Comparison of ENCODE assay signal across 8 cellular contexts in genomic region chr16:1964506-1965471, GRCh38. TPM values are rescaled to one million over a fixed set of nuclear protein-coding genes. Genes with fewer than 3 reads are reported as not detected.
DNase-seq lines count a peak whose midpoint lies in the region; FAIRE-seq and TF ChIP-seq lines count a peak whose summit lies in the region.

RPS2 (minus strand) TSS chr16:1964826; CDS start chr16:1964625, 201 bp downstream.

- peaks cover 30% of the 10 kb centered on the region for H3K9me3 Mint-ChIP-seq in HFFc6
- no peaks in the 10 kb centered on the region for H3K9me3 Mint-ChIP-seq in activated naive CD4-positive, alpha-beta T cell treated with anti-CD3 and anti-CD28 coated beads, Interleukin-2, amount 10 ng/mL, durations not matched to agents 7 days and 5 days

- H3K9ac ChIP-seq in SK-N-MC (ENCODE audit: insufficient read length), result peak within 1 kb of the TSS; percentile 95

- H3K36me3 ChIP-seq in SK-N-MC (ENCODE audit: insufficient read depth, low read length), result peaks cover 27% of the 10 kb centered on the region

- H3K4me3 Mint-ChIP-seq in HFFc6, result peak within 1 kb of the TSS; percentile 98
- peak within 1 kb of the TSS; percentile 92 for H3K4me3 Mint-ChIP-seq in activated naive CD4-positive, alpha-beta T cell treated with anti-CD3 and anti-CD28 coated beads, Interleukin-2, amount 10 ng/mL, durations not matched to agents 7 days and 5 days

- CTCF ChIA-PET in activated naive CD4-positive, alpha-beta T cell treated with anti-CD3 and anti-CD28 coated beads, Interleukin-2, amount 10 ng/mL, durations not matched to agents 7 days and 5 days (lab: Charles Lee), result interaction anchor here (1.2 to 1.5 kb wide), 2 partner anchors 23 to 39 kb away, joined by 3 to 4 read pairs; no protein-coding TSS in a partner anchor

- H3K27ac ChIP-seq in SK-N-MC, result peak within 1 kb of the TSS; percentile 94

- no peak for TF ChIP-seq CTCF in HFFc6 (IDR thresholded peaks at IDR 0.05)
- TF ChIP-seq CTCF in NB4 (IDR thresholded peaks at IDR 0.05; ENCODE audit: low read depth, low read length), result no peak

- no peaks in the 10 kb centered on the region for H3K9me3 ChIP-seq in SK-N-MC (ENCODE audit: low read depth, low read length)

- peak; percentile 99 for TF ChIP-seq POLR2A in NB4 (IDR thresholded peaks at IDR 0.05; ENCODE audit: extremely low read depth, insufficient read length)

- H3K36me3 Mint-ChIP-seq in HFFc6 (ENCODE audit: low read depth), result peaks cover 49% of the 10 kb centered on the region
- H3K36me3 Mint-ChIP-seq in activated naive CD4-positive, alpha-beta T cell treated with anti-CD3 and anti-CD28 coated beads, Interleukin-2, amount 10 ng/mL, durations not matched to agents 7 days and 5 days, result peaks cover 32% of the 10 kb centered on the region

- FAIRE-seq in frontal cortex (lab: Jason Lieb, UNC), result no peak

- H3K4me1 Mint-ChIP-seq in HFFc6 (ENCODE audit: low read depth), result peaks cover 37% of the 10 kb centered on the region
- H3K4me1 Mint-ChIP-seq in activated naive CD4-positive, alpha-beta T cell treated with anti-CD3 and anti-CD28 coated beads, Interleukin-2, amount 10 ng/mL, durations not matched to agents 7 days and 5 days, result peaks cover 49% of the 10 kb centered on the region

- peak within 1 kb of the TSS; percentile 95 for H3K27ac Mint-ChIP-seq in HFFc6
- peak within 1 kb of the TSS; percentile 96 for H3K27ac Mint-ChIP-seq in activated naive CD4-positive, alpha-beta T cell treated with anti-CD3 and anti-CD28 coated beads, Interleukin-2, amount 10 ng/mL, durations not matched to agents 7 days and 5 days

- peaks cover 33% of the 10 kb centered on the region for H3K27me3 Mint-ChIP-seq in HFFc6 (ENCODE audit: insufficient read depth)
- H3K27me3 Mint-ChIP-seq in activated naive CD4-positive, alpha-beta T cell treated with anti-CD3 and anti-CD28 coated beads, Interleukin-2, amount 10 ng/mL, durations not matched to agents 7 days and 5 days, result no peaks in the 10 kb centered on the region

- H3K4me3 ChIP-seq in NB4 (ENCODE audit: low read depth, low read length), result peak within 1 kb of the TSS; percentile 97
- peak within 1 kb of the TSS; percentile 94 for H3K4me3 ChIP-seq in SK-N-MC

- DNase-seq in GM03348 (ENCODE audit: low spot score) (peak; percentile 100), HFFc6 (peak; percentile 99), NB4 (ENCODE audit: low read depth) (peak; percentile 98), SK-N-MC (ENCODE audit: low read depth, low spot score) (peak; percentile 94), frontal cortex (ENCODE audit: low spot score in 2 of 2) (peak; percentile 100), non-pigmented ciliary epithelial cell (ENCODE audit: low read depth) (peak; percentile 89), superior temporal gyrus (ENCODE audit: extremely low spot score) (peak; percentile 99)
- DNase-seq in activated naive CD4-positive, alpha-beta T cell treated with anti-CD3 and anti-CD28 coated beads, Interleukin-2, amount 10 ng/mL, durations not matched to agents 7 days and 5 days, result peak; percentile 99

RNA-seq across cellular contexts. Expression of gene RPS2, which starts in this region (rescaled TPM):
- 1,000 to 10,000 TPM; 2,281 to 2,831 (median 2,477) TPM for total RNA-seq in HFFc6 (2021; fragmentation: NEBNext Ultra II Directional; extraction: Animal tissue kit (Norgen Biotek cat#: 25700))
- 1,930 TPM for total RNA-seq in frontal cortex

Comparison
In these comparisons a context has a peak if more than half of its experiments do, and no peak if none do; other contexts are left out.
1. Peak in every context shown above with its lines: DNase-seq, H3K4me3 ChIP-seq and H3K27ac ChIP-seq.